In genomic region chr20:37991506-37992302, GRCh38 we compare ENCODE assay signal across 16 cellular contexts. TPM values are rescaled to one million over a fixed set of nuclear protein-coding genes. Genes with fewer than 3 reads are reported as not detected.
DNase-seq lines count a peak whose midpoint lies in the region; ATAC-seq and TF ChIP-seq lines count a peak whose summit lies in the region.
"Had no signal": no experiment of that assay in that cellular context is flagged by ENCODE, and none has a peak within 500 bp of the region (broad histone marks: within the 10 kb centered on the region; RNA-seq: fewer than 3 reads in every experiment).

No MANE protein-coding gene starts in this region.

- no peak overlapping the region; the same call in 1 of the 2 replicates for H3K9ac ChIP-seq in OCI-LY1 (ENCODE audit: low read length)

- H3F3A ChIP-seq in OCI-LY1 (ENCODE audit: insufficient read depth, low read length) = no peaks in the 10 kb centered on the region

- H3K79me2 ChIP-seq in OCI-LY1 (ENCODE audit: insufficient read depth, low read length) = no peaks in the 10 kb centered on the region

- H3K36me3 Mint-ChIP-seq in activated naive CD4-positive, alpha-beta T cell treated with anti-CD3 and anti-CD28 coated beads, Interleukin-2, amount 10 ng/mL, durations not matched to agents 7 days and 5 days = peaks cover 29% of the 10 kb centered on the region
- peaks cover 54% of the 10 kb centered on the region for H3K36me3 Mint-ChIP-seq in activated naive CD4-positive, alpha-beta T cell treated with anti-CD3 and anti-CD28 coated beads for 36 hours (ENCODE audit: low read depth)
- peaks cover 72% of the 10 kb centered on the region for H3K36me3 Mint-ChIP-seq in stimulated activated memory B cell treated with anti-CD40 and anti-IgM and Interleukin-4, amounts not matched to agents 10 μg/mL and 1 μg/mL and 100 μg/mL, for 72 hours

- H3K4me3 ChIP-seq in OCI-LY1 (ENCODE audit: low read depth, low read length, poor library complexity, severe bottlenecking) = no peak overlapping the region

- peak overlapping the region; percentile 10 for H3K27ac Mint-ChIP-seq in activated naive CD4-positive, alpha-beta T cell treated with anti-CD3 and anti-CD28 coated beads, Interleukin-2, amount 10 ng/mL, durations not matched to agents 7 days and 5 days
- H3K27ac Mint-ChIP-seq in activated naive CD4-positive, alpha-beta T cell treated with anti-CD3 and anti-CD28 coated beads for 36 hours = no peak overlapping the region
- H3K27ac Mint-ChIP-seq in stimulated activated memory B cell treated with anti-CD40 and anti-IgM and Interleukin-4, amounts not matched to agents 10 μg/mL and 1 μg/mL and 100 μg/mL, for 72 hours = peak overlapping the region; percentile 84

- no peak overlapping the region for H3K4me3 Mint-ChIP-seq in activated naive CD4-positive, alpha-beta T cell treated with anti-CD3 and anti-CD28 coated beads, Interleukin-2, amount 10 ng/mL, durations not matched to agents 7 days and 5 days
- no peak overlapping the region for H3K4me3 Mint-ChIP-seq in activated naive CD4-positive, alpha-beta T cell treated with anti-CD3 and anti-CD28 coated beads for 36 hours
- no peak overlapping the region for H3K4me3 Mint-ChIP-seq in stimulated activated memory B cell treated with anti-CD40 and anti-IgM and Interleukin-4, amounts not matched to agents 10 μg/mL and 1 μg/mL and 100 μg/mL, for 72 hours
- H3K4me3 Mint-ChIP-seq: activated T-cell treated with anti-CD3 and anti-CD28 coated beads, Interleukin-2, amount 50 U/mL, for 4 hours had no signal

- CTCF ChIA-PET in activated naive CD4-positive, alpha-beta T cell treated with anti-CD3 and anti-CD28 coated beads, Interleukin-2, amount 10 ng/mL, durations not matched to agents 7 days and 5 days (lab: Charles Lee) = interaction anchor here (1.1 to 5.3 kb wide), 5 partner anchors 12 to 426 kb away, joined by 3 to 30 read pairs (median 4); no protein-coding TSS in a partner anchor
- CTCF ChIA-PET in activated naive CD4-positive, alpha-beta T cell treated with anti-CD3 and anti-CD28 coated beads for 36 hours (lab: Charles Lee) = interaction anchor here (0.7 kb wide), 1 partner anchor 122 kb away, joined by 3 read pairs; no protein-coding TSS in a partner anchor

- TF ChIP-seq CTCF in OCI-LY1 (IDR thresholded peaks at IDR 0.05; ENCODE audit: low read length) = no peak

- H3K27ac ChIP-seq in OCI-LY1 (ENCODE audit: low read depth, low read length, poor library complexity, severe bottlenecking) (peak overlapping the region; percentile 75), epithelial cell of prostate (peak overlapping the region; percentile 69)

- H3K36me3 ChIP-seq in OCI-LY1 (ENCODE audit: insufficient read depth, low read length) = peaks cover 62% of the 10 kb centered on the region

- H3K9me2 ChIP-seq in OCI-LY1 (ENCODE audit: low read depth, low read length) = no peaks in the 10 kb centered on the region

- H3K9me3 Mint-ChIP-seq in activated naive CD4-positive, alpha-beta T cell treated with anti-CD3 and anti-CD28 coated beads, Interleukin-2, amount 10 ng/mL, durations not matched to agents 7 days and 5 days = no peaks in the 10 kb centered on the region
- no peaks in the 10 kb centered on the region for H3K9me3 Mint-ChIP-seq in activated naive CD4-positive, alpha-beta T cell treated with anti-CD3 and anti-CD28 coated beads for 36 hours
- H3K9me3 Mint-ChIP-seq in stimulated activated memory B cell treated with anti-CD40 and anti-IgM and Interleukin-4, amounts not matched to agents 10 μg/mL and 1 μg/mL and 100 μg/mL, for 72 hours = no peaks in the 10 kb centered on the region
- H3K9me3 Mint-ChIP-seq: activated T-cell treated with anti-CD3 and anti-CD28 coated beads, Interleukin-2, amount 50 U/mL, for 4 hours; IgD-negative memory B cell had no signal

- no peak overlapping the region for H2AFZ ChIP-seq in OCI-LY1 (ENCODE audit: low read length)

- no peaks in the 10 kb centered on the region for H3K27me3 ChIP-seq in OCI-LY1 (ENCODE audit: insufficient read depth, low read length)

- no peaks in the 10 kb centered on the region for H4K20me1 ChIP-seq in OCI-LY1 (ENCODE audit: insufficient read depth, low read length)

- no peak overlapping the region for H3K4me2 ChIP-seq in OCI-LY1 (ENCODE audit: low read length)

- no peaks in the 10 kb centered on the region for H3K9me3 ChIP-seq in OCI-LY1 (ENCODE audit: low read length)

- DNase-seq in activated naive CD4-positive, alpha-beta T cell treated with anti-CD3 and anti-CD28 coated beads, Interleukin-2, amount 10 ng/mL, durations not matched to agents 7 days and 5 days = no peak
- no peak for DNase-seq in activated naive CD4-positive, alpha-beta T cell treated with anti-CD3 and anti-CD28 coated beads for 36 hours
- DNase-seq in epithelial cell of prostate (ENCODE audit: low read depth, low spot score) = no peak
- no peak for DNase-seq in COLO829 (ENCODE audit: low spot score)
- no peak for DNase-seq in D341Med (ENCODE audit: low spot score)
- DNase-seq: activated T-cell treated with anti-CD3 and anti-CD28 coated beads, Interleukin-2, amount 50 U/mL, for 4 hours; AML-193; kidney glomerular epithelial cell; NCI-H187 treated with DMSO at 0.1 percent for 48 hours; stimulated activated CD4-positive, alpha-beta T cell treated with anti-CD3 and anti-CD28 coated beads, Interleukin-4, amount 100 ng/mL, for 1 hour; T1000 had no signal

- H3K4me1 ChIP-seq in OCI-LY1 (ENCODE audit: insufficient read depth, low read length, severe bottlenecking) = peaks cover 27% of the 10 kb centered on the region

- intact Hi-C loops in activated naive CD4-positive, alpha-beta T cell treated with anti-CD3 and anti-CD28 coated beads for 36 hours (cut with micrococcal nuclease) = loop anchor here (5.0 kb wide), 1 partner anchor 89 kb away; the partner anchor contains the start of gene VSTM2L

- ATAC-seq in stimulated activated memory B cell treated with anti-CD40 and anti-IgM and Interleukin-4, amounts not matched to agents 10 μg/mL and 1 μg/mL and 100 μg/mL, for 72 hours = no peak
- no peak for ATAC-seq in GM18867 (IDR thresholded peaks at IDR 0.05; ENCODE audit: unreplicated experiment)
- ATAC-seq: HCT116 had no signal

- H3K27me3 Mint-ChIP-seq in activated naive CD4-positive, alpha-beta T cell treated with anti-CD3 and anti-CD28 coated beads, Interleukin-2, amount 10 ng/mL, durations not matched to agents 7 days and 5 days = no peaks in the 10 kb centered on the region
- H3K27me3 Mint-ChIP-seq in activated naive CD4-positive, alpha-beta T cell treated with anti-CD3 and anti-CD28 coated beads for 36 hours (ENCODE audit: low read depth) = no peaks in the 10 kb centered on the region
- no peaks in the 10 kb centered on the region for H3K27me3 Mint-ChIP-seq in stimulated activated memory B cell treated with anti-CD40 and anti-IgM and Interleukin-4, amounts not matched to agents 10 μg/mL and 1 μg/mL and 100 μg/mL, for 72 hours
- H3K27me3 Mint-ChIP-seq: IgD-negative memory B cell had no signal

- peaks cover 23% of the 10 kb centered on the region for H3K4me1 Mint-ChIP-seq in activated naive CD4-positive, alpha-beta T cell treated with anti-CD3 and anti-CD28 coated beads, Interleukin-2, amount 10 ng/mL, durations not matched to agents 7 days and 5 days
- peaks cover 13% of the 10 kb centered on the region for H3K4me1 Mint-ChIP-seq in activated naive CD4-positive, alpha-beta T cell treated with anti-CD3 and anti-CD28 coated beads for 36 hours (ENCODE audit: low read depth)
- peaks cover 29% of the 10 kb centered on the region for H3K4me1 Mint-ChIP-seq in stimulated activated memory B cell treated with anti-CD40 and anti-IgM and Interleukin-4, amounts not matched to agents 10 μg/mL and 1 μg/mL and 100 μg/mL, for 72 hours

RNA-seq across cellular contexts. Expression of gene TTI1, which starts 41.6 kb away (rescaled TPM):
- total RNA-seq in activated naive CD4-positive, alpha-beta T cell treated with anti-CD3 and anti-CD28 coated beads for 36 hours = 10 to 100 TPM; 32.8 to 36.2 TPM

RNA-seq across cellular contexts. Expression of gene RPRD1B, which starts 41.8 kb away (rescaled TPM):
- 10 to 100 TPM; 31.6 to 32.7 TPM for total RNA-seq in activated naive CD4-positive, alpha-beta T cell treated with anti-CD3 and anti-CD28 coated beads for 36 hours
